ENCODE assay signal across 6 cellular contexts in the genomic region with DNA sequence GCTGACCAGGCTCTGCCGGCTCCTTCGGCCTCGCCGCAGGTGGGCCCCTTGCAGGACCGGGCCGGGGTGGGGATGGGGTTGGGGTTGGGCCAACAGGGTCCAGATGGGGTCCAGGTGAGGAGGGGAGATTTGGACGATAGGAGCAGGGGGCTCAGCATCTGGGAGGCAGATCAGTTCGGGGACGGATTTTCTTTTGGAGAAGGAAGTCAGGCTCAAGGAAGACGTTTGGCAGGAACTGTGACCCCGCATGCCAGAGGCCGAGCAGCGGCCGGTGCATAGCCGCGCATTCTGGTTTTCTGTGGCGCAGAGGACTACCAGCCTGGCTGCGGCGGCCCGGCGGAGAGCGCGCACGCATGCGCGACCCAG. TPM values are rescaled to one million over a fixed set of nuclear protein-coding genes. Genes with fewer than 3 reads are reported as not detected.
DNase-seq lines count a peak whose midpoint lies in the region; ATAC-seq, FAIRE-seq and TF ChIP-seq lines count a peak whose summit lies in the region.

No MANE protein-coding gene starts in this region.

- peak overlapping the region; percentile 91 for H3K4me3 Mint-ChIP-seq in activated naive CD8-positive, alpha-beta T cell treated with anti-CD3 and anti-CD28 coated beads, Interleukin-2, amount 50 U/mL, for 24 hours

- peak; percentile 3 for ATAC-seq in GM18909 (IDR thresholded peaks at IDR 0.05; ENCODE audit: poor library complexity, unreplicated experiment)
- no peak for ATAC-seq in activated naive CD8-positive, alpha-beta T cell treated with anti-CD3 and anti-CD28 coated beads, Interleukin-2, amount 50 U/mL, for 24 hours
- ATAC-seq in mucosa of descending colon: no peak
- no peak for ATAC-seq in GM18873 (IDR thresholded peaks at IDR 0.05; ENCODE audit: low FRiP score, unreplicated experiment)

- peaks cover 11% of the 10 kb centered on the region for H3K36me3 ChIP-seq in mucosa of descending colon (ENCODE audit: low read depth)

- H3K36me3 Mint-ChIP-seq in activated naive CD8-positive, alpha-beta T cell treated with anti-CD3 and anti-CD28 coated beads, Interleukin-2, amount 50 U/mL, for 24 hours (ENCODE audit: low read depth): peaks cover 50% of the 10 kb centered on the region

- peak overlapping the region; percentile 95 for H3K27ac Mint-ChIP-seq in activated naive CD8-positive, alpha-beta T cell treated with anti-CD3 and anti-CD28 coated beads, Interleukin-2, amount 50 U/mL, for 24 hours

- no peaks in the 10 kb centered on the region for H3K9me3 Mint-ChIP-seq in activated naive CD8-positive, alpha-beta T cell treated with anti-CD3 and anti-CD28 coated beads, Interleukin-2, amount 50 U/mL, for 24 hours

- intact Hi-C loops in mucosa of descending colon (cut with DNase I, micrococcal nuclease): no loop called here

- no peak for FAIRE-seq in GM19239 (lab: Jason Lieb, UNC)

- TF ChIP-seq CTCF in mucosa of descending colon (IDR thresholded peaks at IDR 0.05): no peak

- H3K4me1 Mint-ChIP-seq in activated naive CD8-positive, alpha-beta T cell treated with anti-CD3 and anti-CD28 coated beads, Interleukin-2, amount 50 U/mL, for 24 hours: peaks cover 41% of the 10 kb centered on the region

- DNase-seq in activated naive CD8-positive, alpha-beta T cell treated with anti-CD3 and anti-CD28 coated beads, Interleukin-2, amount 50 U/mL, for 24 hours: no peak
- DNase-seq in mucosa of descending colon (no peak), GM19239 (ENCODE audit: insufficient read length, low spot score) (no peak), NCI-H146 (lab: John Stamatoyannopoulos, UW) (no peak)

- H3K9me3 ChIP-seq in mucosa of descending colon: no peaks in the 10 kb centered on the region

- peak overlapping the region; percentile 96 for H3K4me3 ChIP-seq in mucosa of descending colon

- H3K4me1 ChIP-seq in mucosa of descending colon (ENCODE audit: low read depth): peaks cover 38% of the 10 kb centered on the region

- no peaks in the 10 kb centered on the region for H3K27me3 Mint-ChIP-seq in activated naive CD8-positive, alpha-beta T cell treated with anti-CD3 and anti-CD28 coated beads, Interleukin-2, amount 50 U/mL, for 24 hours

RNA-seq across cellular contexts. Expression of a gene that starts 0.8 kb away (rescaled TPM):
- 1,000 to 10,000 TPM; 1,235 to 2,016 (median 1,778) TPM for total RNA-seq in mucosa of descending colon

RNA-seq across cellular contexts. Expression of a gene that starts 11.1 kb away (rescaled TPM):
- 100 to 1,000 TPM in 2 of 3 donors, 10 to 100 TPM in 1; 71.7 to 109 (median 102) TPM for total RNA-seq in mucosa of descending colon

RNA-seq across cellular contexts. Expression of a gene that starts 27.0 kb away (rescaled TPM):
- total RNA-seq in mucosa of descending colon: 1 to 10 TPM in 1 of 3 donors, under 1 TPM in 2; 0.63 to 1.9 (median 0.90) TPM

RNA-seq across cellular contexts. Expression of a gene that starts 31.3 kb away (rescaled TPM):
- 10 to 100 TPM; 30.5 to 78.4 (median 69.3) TPM for total RNA-seq in mucosa of descending colon

RNA-seq across cellular contexts. Expression of a gene that starts 33.7 kb away (rescaled TPM):
- total RNA-seq in mucosa of descending colon: under 1 TPM in 2 of 3 donors, not detected in 1; 0.38 to 0.46 TPM
